21 cellular contexts compared by ENCODE assay signal in genomic region chr7:16745645-16746044, GRCh38. TPM values are rescaled to one million over a fixed set of nuclear protein-coding genes. Genes with fewer than 3 reads are reported as not detected.
DNase-seq lines count a peak whose midpoint lies in the region; ATAC-seq and TF ChIP-seq lines count a peak whose summit lies in the region.
"Had no signal": no experiment of that assay in that cellular context is flagged by ENCODE, and none has a peak within 500 bp of the region (broad histone marks: within the 10 kb centered on the region; RNA-seq: fewer than 3 reads in every experiment).

No MANE protein-coding gene starts in this region.

- peaks cover 9% of the 10 kb centered on the region for H3K4me1 ChIP-seq in GM23338 (ENCODE audit: insufficient read depth)
- H3K4me1 ChIP-seq in neuron (ENCODE audit: insufficient read depth, low read length): peaks cover 25% of the 10 kb centered on the region

- H3K79me2 ChIP-seq in GM23338 (replicated peaks; ENCODE audit: insufficient read depth): no peaks in the 10 kb centered on the region

- intact Hi-C loops in natural killer cell (cut with micrococcal nuclease): no loop called here

- no peaks in the 10 kb centered on the region for H3K9me3 Mint-ChIP-seq in GM23338
- H3K9me3 Mint-ChIP-seq in natural killer cell: no peaks in the 10 kb centered on the region
- H3K9me3 Mint-ChIP-seq: CD8-positive, alpha-beta T cell; H9 had no signal

- H3K4me3 ChIP-seq in GM23338: no peak overlapping the region
- H3K4me3 ChIP-seq in SK-N-MC: no peak overlapping the region
- no peak overlapping the region for H3K4me3 ChIP-seq in neuron (ENCODE audit: low read length)
- H3K4me3 ChIP-seq: GM23248 had no signal

- H3K4me3 Mint-ChIP-seq in GM23338 (no peak overlapping the region), natural killer cell (no peak overlapping the region)
- H3K4me3 Mint-ChIP-seq: CD14-positive monocyte; CD8-positive, alpha-beta T cell; H9 had no signal

- no peak overlapping the region for H2AFZ ChIP-seq in GM23338
- H2AFZ ChIP-seq in neuron (ENCODE audit: low read depth, low read length): peak overlapping the region; percentile 7
- H2AFZ ChIP-seq: GM23248 had no signal

- H3F3A ChIP-seq in GM23338 (replicated peaks; ENCODE audit: low read depth): no peaks in the 10 kb centered on the region

- H4K20me1 ChIP-seq in GM23338 (replicated peaks; ENCODE audit: insufficient read depth): no peaks in the 10 kb centered on the region

- H3K4me1 Mint-ChIP-seq in GM23338 (peaks cover 17% of the 10 kb centered on the region), natural killer cell (no peaks in the 10 kb centered on the region)

- peak; percentile 87 for ATAC-seq in GM23338
- no peak for ATAC-seq in natural killer cell
- ATAC-seq: CD8-positive, alpha-beta T cell had no signal

- H3K27me3 Mint-ChIP-seq in GM23338 (ENCODE audit: insufficient read depth, low read depth, poor library complexity) (no peaks in the 10 kb centered on the region), natural killer cell (ENCODE audit: low read depth in 2 of 2) (peaks cover under 1 to 3% of the 10 kb centered on the region in 2 donors)

- no peak overlapping the region for H3K4me2 ChIP-seq in GM23338

- peak overlapping the region; percentile 33 for H3K9ac ChIP-seq in SK-N-MC (ENCODE audit: insufficient read length)
- H3K9ac ChIP-seq: GM23248 had no signal

- H3K9me3 ChIP-seq in SK-N-MC (ENCODE audit: low read depth, low read length) (no peaks in the 10 kb centered on the region), neuron (ENCODE audit: low read length) (no peaks in the 10 kb centered on the region)

- no peaks in the 10 kb centered on the region for H3K36me3 ChIP-seq in GM23338 (ENCODE audit: insufficient read depth)
- H3K36me3 ChIP-seq in SK-N-MC (ENCODE audit: insufficient read depth, low read length): no peaks in the 10 kb centered on the region
- no peaks in the 10 kb centered on the region for H3K36me3 ChIP-seq in neuron (ENCODE audit: insufficient read depth, low read length)

- H3K36me3 Mint-ChIP-seq in GM23338 (ENCODE audit: low read depth): no peaks in the 10 kb centered on the region
- H3K36me3 Mint-ChIP-seq in natural killer cell: no peaks in the 10 kb centered on the region
- H3K36me3 Mint-ChIP-seq: CD14-positive monocyte; CD8-positive, alpha-beta T cell had no signal

- H3K27me3 ChIP-seq in GM23338 (ENCODE audit: insufficient read depth) (no peaks in the 10 kb centered on the region), neuron (ENCODE audit: insufficient read depth, low read length) (no peaks in the 10 kb centered on the region)

- DNase-seq in GM23338 (ENCODE audit: low spot score): no peak
- DNase-seq in SK-N-MC (ENCODE audit: low read depth, low spot score): no peak
- DNase-seq in fibroblast of gingiva (ENCODE audit: low read depth): peak; percentile 1
- no peak for DNase-seq in T-helper 1 cell
- no peak for DNase-seq in natural killer cell
- no peak for DNase-seq in HUDEP-2 (lab: John Stamatoyannopoulos, UW; ENCODE audit: unreplicated experiment in 76 of 76)
- no peak for DNase-seq in SKM-1 treated with dmso at 0.1 percent for 144 hours (lab: John Stamatoyannopoulos, UW; ENCODE audit: unreplicated experiment)
- DNase-seq: CD8-positive, alpha-beta T cell; COR-L47; DMS153; DND-41; GDM1; GM23248; H9; KBM-7 had no signal

- H3K27ac ChIP-seq in GM23338 (ENCODE audit: low read depth): no peak overlapping the region
- no peak overlapping the region for H3K27ac ChIP-seq in SK-N-MC
- H3K27ac ChIP-seq: 22Rv1, GM23248 had no signal

- no peak for TF ChIP-seq CTCF in GM23338 (conservative IDR thresholded peaks at IDR 0.05; ENCODE audit: low read depth in 2 of 2)
- TF ChIP-seq CTCF in natural killer cell (IDR thresholded peaks at IDR 0.05): no peak

- 0 out of 2 replicates have a peak, but pooled peaks cover 7% of the 10 kb centered on the region for H3K9me2 ChIP-seq in GM23338 (ENCODE audit: insufficient read depth)

- no peak overlapping the region for H3K27ac Mint-ChIP-seq in GM23338
- H3K27ac Mint-ChIP-seq in natural killer cell: no peak overlapping the region
- H3K27ac Mint-ChIP-seq: CD14-positive monocyte; CD8-positive, alpha-beta T cell had no signal

TF ChIP-seq in GM23338, 12 proteins besides CTCF, POLR2A, EP300 and RAD21 (continues in another document):
- TF ChIP-seq NANOG (IDR thresholded peaks at IDR 0.05; ENCODE audit: borderline replicate concordance) (no peak), STAT1 (IDR thresholded peaks at IDR 0.05; ENCODE audit: unreplicated experiment) (no peak), JUNB (IDR thresholded peaks at IDR 0.05; ENCODE audit: unreplicated experiment) (no peak), EZH2phosphoT487 (IDR thresholded peaks at IDR 0.05; ENCODE audit: unreplicated experiment) (no peak), ZNF331 (CRISPR knock-in tag; IDR thresholded peaks at IDR 0.05; ENCODE audit: low read depth) (no peak), ZNF114 (CRISPR knock-in tag; IDR thresholded peaks at IDR 0.05) (no peak), EZH2 (IDR thresholded peaks at IDR 0.05; ENCODE audit: low read depth, unreplicated experiment) (no peak), CREB1 (CRISPR knock-in tag; IDR thresholded peaks at IDR 0.05; ENCODE audit: low read depth) (no peak), POLR2AphosphoS5 (IDR thresholded peaks at IDR 0.05; ENCODE audit: low read depth) (no peak)
- TF ChIP-seq, protein P1, sequence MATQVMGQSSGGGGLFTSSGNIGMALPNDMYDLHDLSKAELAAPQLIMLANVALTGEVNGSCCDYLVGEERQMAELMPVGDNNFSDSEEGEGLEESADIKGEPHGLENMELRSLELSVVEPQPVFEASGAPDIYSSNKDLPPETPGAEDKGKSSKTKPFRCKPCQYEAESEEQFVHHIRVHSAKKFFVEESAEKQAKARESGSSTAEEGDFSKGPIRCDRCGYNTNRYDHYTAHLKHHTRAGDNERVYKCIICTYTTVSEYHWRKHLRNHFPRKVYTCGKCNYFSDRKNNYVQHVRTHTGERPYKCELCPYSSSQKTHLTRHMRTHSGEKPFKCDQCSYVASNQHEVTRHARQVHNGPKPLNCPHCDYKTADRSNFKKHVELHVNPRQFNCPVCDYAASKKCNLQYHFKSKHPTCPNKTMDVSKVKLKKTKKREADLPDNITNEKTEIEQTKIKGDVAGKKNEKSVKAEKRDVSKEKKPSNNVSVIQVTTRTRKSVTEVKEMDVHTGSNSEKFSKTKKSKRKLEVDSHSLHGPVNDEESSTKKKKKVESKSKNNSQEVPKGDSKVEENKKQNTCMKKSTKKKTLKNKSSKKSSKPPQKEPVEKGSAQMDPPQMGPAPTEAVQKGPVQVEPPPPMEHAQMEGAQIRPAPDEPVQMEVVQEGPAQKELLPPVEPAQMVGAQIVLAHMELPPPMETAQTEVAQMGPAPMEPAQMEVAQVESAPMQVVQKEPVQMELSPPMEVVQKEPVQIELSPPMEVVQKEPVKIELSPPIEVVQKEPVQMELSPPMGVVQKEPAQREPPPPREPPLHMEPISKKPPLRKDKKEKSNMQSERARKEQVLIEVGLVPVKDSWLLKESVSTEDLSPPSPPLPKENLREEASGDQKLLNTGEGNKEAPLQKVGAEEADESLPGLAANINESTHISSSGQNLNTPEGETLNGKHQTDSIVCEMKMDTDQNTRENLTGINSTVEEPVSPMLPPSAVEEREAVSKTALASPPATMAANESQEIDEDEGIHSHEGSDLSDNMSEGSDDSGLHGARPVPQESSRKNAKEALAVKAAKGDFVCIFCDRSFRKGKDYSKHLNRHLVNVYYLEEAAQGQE (IDR thresholded peaks at IDR 0.05; ENCODE audit: unreplicated experiment): no peak
- TF ChIP-seq, protein P2, sequence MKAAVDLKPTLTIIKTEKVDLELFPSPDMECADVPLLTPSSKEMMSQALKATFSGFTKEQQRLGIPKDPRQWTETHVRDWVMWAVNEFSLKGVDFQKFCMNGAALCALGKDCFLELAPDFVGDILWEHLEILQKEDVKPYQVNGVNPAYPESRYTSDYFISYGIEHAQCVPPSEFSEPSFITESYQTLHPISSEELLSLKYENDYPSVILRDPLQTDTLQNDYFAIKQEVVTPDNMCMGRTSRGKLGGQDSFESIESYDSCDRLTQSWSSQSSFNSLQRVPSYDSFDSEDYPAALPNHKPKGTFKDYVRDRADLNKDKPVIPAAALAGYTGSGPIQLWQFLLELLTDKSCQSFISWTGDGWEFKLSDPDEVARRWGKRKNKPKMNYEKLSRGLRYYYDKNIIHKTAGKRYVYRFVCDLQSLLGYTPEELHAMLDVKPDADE (IDR thresholded peaks at IDR 0.05): no peak

RNA-seq across cellular contexts. Expression of gene TSPAN13, which starts 7.9 kb away (rescaled TPM):
- 27.6 and 28.8 TPM in 2 replicates for total RNA-seq in GM23338 (2014; rRNA removed; shearing (Covaris generic))
- polyA plus RNA-seq in GM23338 (2016; fragmentation: Nextera tagmentation; extraction: Ambion mirVana): 40.9 and 42.5 TPM in 2 replicates
- total RNA-seq in natural killer cell: 1 to 10 TPM; 1.4 to 2.3 (median 1.8) TPM

RNA-seq across cellular contexts. Expression of gene AGR2, which starts 59.2 kb away (rescaled TPM):
- not detected in 2 replicates for total RNA-seq in GM23338 (2014; rRNA removed; shearing (Covaris generic))
- not detected in 2 replicates for polyA plus RNA-seq in GM23338 (2016; fragmentation: Nextera tagmentation; extraction: Ambion mirVana)
- total RNA-seq in natural killer cell: not detected
- total RNA-seq: A673; CD8-positive, alpha-beta T cell; GM23248; H9; HT1080 had no signal
- polyA plus RNA-seq: BJ, CD14-positive monocyte, GM23248 had no signal
